ENCODE assay signal across 8 cellular contexts in the genomic region with DNA sequence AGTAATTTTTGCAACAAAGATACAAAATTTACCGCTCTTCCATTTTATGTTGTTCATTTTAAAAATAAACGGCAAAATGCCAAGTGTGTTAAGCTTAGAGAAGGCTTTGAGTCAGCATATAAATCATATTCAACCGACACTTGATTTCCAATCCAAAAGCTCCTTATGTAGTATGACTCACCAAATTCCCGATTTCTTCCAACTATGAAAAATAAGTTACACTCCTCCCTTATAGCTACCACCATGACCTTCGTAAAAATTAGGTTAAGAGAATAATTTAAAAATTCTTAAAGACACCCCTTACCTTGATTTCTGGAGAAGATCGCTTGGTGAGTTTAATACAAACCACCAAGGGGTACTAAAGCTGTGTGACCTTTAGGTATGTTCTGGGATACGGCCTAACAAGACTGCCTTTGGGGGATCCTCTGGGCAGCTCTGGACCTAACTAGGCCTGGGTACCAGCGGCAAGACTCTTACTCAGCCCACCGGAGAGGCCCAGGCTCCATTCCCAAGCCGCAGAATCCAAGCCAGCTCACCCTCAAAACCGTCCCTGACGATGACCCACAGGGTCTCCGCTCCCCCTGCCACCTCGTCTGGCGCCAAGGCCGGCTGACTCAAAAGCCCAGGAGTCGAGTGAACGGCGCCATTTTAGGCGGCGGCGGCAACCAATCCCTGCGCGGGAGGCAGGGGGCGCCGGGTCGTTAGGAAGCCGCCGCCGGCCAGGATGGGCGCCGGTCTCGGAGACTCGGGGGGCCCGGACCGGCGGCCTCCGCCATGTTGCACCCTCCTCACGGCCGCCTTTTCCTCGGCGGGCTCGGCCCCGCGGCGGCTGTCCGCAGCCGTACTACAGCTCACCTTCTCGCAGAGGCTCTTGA. TPM values are rescaled to one million over a fixed set of nuclear protein-coding genes. Genes with fewer than 3 reads are reported as not detected.
DNase-seq lines count a peak whose midpoint lies in the region; ATAC-seq and TF ChIP-seq lines count a peak whose summit lies in the region.

No MANE protein-coding gene starts in this region.

- under 1% methylated on average over 7 of the region's 49 CpGs for WGBS in suprapubic skin

- no peaks in the 10 kb centered on the region for H3K9me3 Mint-ChIP-seq in CD4-positive, CD25-positive, alpha-beta regulatory T cell
- no peaks in the 10 kb centered on the region for H3K9me3 Mint-ChIP-seq in activated naive CD4-positive, alpha-beta T cell treated with anti-CD3 and anti-CD28 coated beads for 36 hours

- peak overlapping the region; percentile 100 for H3K27ac ChIP-seq in CD4-positive, CD25-positive, alpha-beta regulatory T cell (ENCODE audit: insufficient read depth, low read length, poor library complexity, severe bottlenecking)
- peak overlapping the region; percentile 97 for H3K27ac ChIP-seq in suprapubic skin

- peaks cover 36 to 63% (median 50%) of the 10 kb centered on the region in 4 donors for H3K4me1 Mint-ChIP-seq in CD4-positive, CD25-positive, alpha-beta regulatory T cell
- peaks cover 57% of the 10 kb centered on the region for H3K4me1 Mint-ChIP-seq in activated naive CD4-positive, alpha-beta T cell treated with anti-CD3 and anti-CD28 coated beads for 36 hours (ENCODE audit: low read depth)

- no peaks in the 10 kb centered on the region for H3K27me3 ChIP-seq in CD4-positive, CD25-positive, alpha-beta regulatory T cell (ENCODE audit: control insufficient read depth, insufficient read depth, low read length)
- no peaks in the 10 kb centered on the region for H3K27me3 ChIP-seq in suprapubic skin

- TF ChIP-seq CTCF in suprapubic skin (IDR thresholded peaks at IDR 0.05): peak in 1 of 2 donors; percentile 10

- H3K27ac Mint-ChIP-seq in CD4-positive, CD25-positive, alpha-beta regulatory T cell: peak overlapping the region; percentile 98 to 99 (median 99)
- H3K27ac Mint-ChIP-seq in activated naive CD4-positive, alpha-beta T cell treated with anti-CD3 and anti-CD28 coated beads for 36 hours: peak overlapping the region; percentile 96

- intact Hi-C loops in activated naive CD4-positive, alpha-beta T cell treated with anti-CD3 and anti-CD28 coated beads for 36 hours (cut with micrococcal nuclease): loop anchor here (1.0 to 10.0 kb wide), 4 partner anchors 113 to 1360 kb away; a partner anchor contains a TSS

- no peak for TF ChIP-seq EP300 in suprapubic skin (IDR thresholded peaks at IDR 0.05)

- peaks cover 20% of the 10 kb centered on the region for H3K36me3 Mint-ChIP-seq in CD4-positive, CD25-positive, alpha-beta regulatory T cell
- H3K36me3 Mint-ChIP-seq in activated naive CD4-positive, alpha-beta T cell treated with anti-CD3 and anti-CD28 coated beads for 36 hours (ENCODE audit: low read depth): peaks cover 35% of the 10 kb centered on the region

- peaks cover 9% of the 10 kb centered on the region for H3K36me3 ChIP-seq in CD4-positive, CD25-positive, alpha-beta regulatory T cell (ENCODE audit: control insufficient read depth, insufficient read depth, low read length)
- H3K36me3 ChIP-seq in suprapubic skin: peaks cover 5% of the 10 kb centered on the region

- peaks cover 10% of the 10 kb centered on the region for H3K27me3 Mint-ChIP-seq in CD4-positive, CD25-positive, alpha-beta regulatory T cell
- no peaks in the 10 kb centered on the region for H3K27me3 Mint-ChIP-seq in activated naive CD4-positive, alpha-beta T cell treated with anti-CD3 and anti-CD28 coated beads for 36 hours (ENCODE audit: low read depth)

- H3K4me1 ChIP-seq in CD4-positive, CD25-positive, alpha-beta regulatory T cell (ENCODE audit: control insufficient read depth, insufficient read depth, low read length, poor library complexity, severe bottlenecking): peaks cover 58% of the 10 kb centered on the region
- peaks cover 56% of the 10 kb centered on the region for H3K4me1 ChIP-seq in suprapubic skin

- no peaks in the 10 kb centered on the region for H3K9me3 ChIP-seq in CD4-positive, CD25-positive, alpha-beta regulatory T cell (ENCODE audit: control insufficient read depth in 2 of 2, low read length in 2 of 2)
- H3K9me3 ChIP-seq in suprapubic skin: no peaks in the 10 kb centered on the region

- peak; percentile 61 to 71 (median 64) for DNase-seq in CD4-positive, CD25-positive, alpha-beta regulatory T cell
- DNase-seq in RPMI8226 (peak; percentile 65), globus pallidus (ENCODE audit: low spot score) (peak; percentile 57), occipital lobe (lab: John Stamatoyannopoulos, UW) (peak; percentile 61), suprapubic skin (ENCODE audit: low spot score in 2 of 2) (peak; percentile 79 to 81)
- DNase-seq in activated naive CD4-positive, alpha-beta T cell treated with anti-CD3 and anti-CD28 coated beads for 36 hours: peak; percentile 74

- CTCF ChIA-PET in activated naive CD4-positive, alpha-beta T cell treated with anti-CD3 and anti-CD28 coated beads for 36 hours (lab: Charles Lee): interaction anchor here (0.6 to 1.6 kb wide), 12 partner anchors 9 to 515 kb away, joined by 3 to 7 read pairs (median 3); a partner anchor contains a TSS

- H3K4me3 Mint-ChIP-seq in CD4-positive, CD25-positive, alpha-beta regulatory T cell: peak overlapping the region; percentile 97 to 100 (median 98)
- H3K4me3 Mint-ChIP-seq in activated naive CD4-positive, alpha-beta T cell treated with anti-CD3 and anti-CD28 coated beads for 36 hours: peak overlapping the region; percentile 96

- peak overlapping the region; percentile 97 for H3K4me3 ChIP-seq in CD4-positive, CD25-positive, alpha-beta regulatory T cell (ENCODE audit: low read depth, low read length)
- peak overlapping the region; percentile 78 for H3K4me3 ChIP-seq in suprapubic skin

- peak; percentile 18 for ATAC-seq in CD4-positive, CD25-positive, alpha-beta regulatory T cell (ENCODE audit: low read depth in 2 of 2)
- peak; percentile 27 for ATAC-seq in GM19372 (IDR thresholded peaks at IDR 0.05; ENCODE audit: low read depth, unreplicated experiment)
- peak; percentile 10 for ATAC-seq in HG03469 (IDR thresholded peaks at IDR 0.05; ENCODE audit: unreplicated experiment)

- TF ChIP-seq POLR2A in suprapubic skin (IDR thresholded peaks at IDR 0.05): peak in 1 of 2 donors; percentile 23

RNA-seq across cellular contexts. Expression of a gene that starts 0.7 kb away (rescaled TPM):
- 223 TPM for total RNA-seq in CD4-positive, CD25-positive, alpha-beta regulatory T cell
- polyA plus RNA-seq in CD4-positive, CD25-positive, alpha-beta regulatory T cell: 100 to 1,000 TPM; 221 to 276 (median 243) TPM
- total RNA-seq in activated naive CD4-positive, alpha-beta T cell treated with anti-CD3 and anti-CD28 coated beads for 36 hours: 100 to 1,000 TPM; 132 to 135 TPM
- 128 TPM for total RNA-seq in occipital lobe
- 100 to 1,000 TPM; 110 to 271 (median 191) TPM for total RNA-seq in suprapubic skin

RNA-seq across cellular contexts. Expression of a gene that starts 48.4 kb away (rescaled TPM):
- 310 TPM for total RNA-seq in CD4-positive, CD25-positive, alpha-beta regulatory T cell
- 1,000 to 10,000 TPM; 1,181 to 1,272 (median 1,236) TPM for polyA plus RNA-seq in CD4-positive, CD25-positive, alpha-beta regulatory T cell
- total RNA-seq in activated naive CD4-positive, alpha-beta T cell treated with anti-CD3 and anti-CD28 coated beads for 36 hours: 100 to 1,000 TPM; 307 to 309 TPM
- total RNA-seq in occipital lobe (178 TPM), suprapubic skin (100 to 1,000 TPM; 143 to 261 (median 196) TPM)

Comparison
In these comparisons a context has a peak if more than half of its experiments do, and no peak if none do; other contexts are left out.
1. Peak in every context shown above with its lines: DNase-seq, ATAC-seq, H3K4me3 ChIP-seq and H3K27ac ChIP-seq.